In the genomic region with DNA sequence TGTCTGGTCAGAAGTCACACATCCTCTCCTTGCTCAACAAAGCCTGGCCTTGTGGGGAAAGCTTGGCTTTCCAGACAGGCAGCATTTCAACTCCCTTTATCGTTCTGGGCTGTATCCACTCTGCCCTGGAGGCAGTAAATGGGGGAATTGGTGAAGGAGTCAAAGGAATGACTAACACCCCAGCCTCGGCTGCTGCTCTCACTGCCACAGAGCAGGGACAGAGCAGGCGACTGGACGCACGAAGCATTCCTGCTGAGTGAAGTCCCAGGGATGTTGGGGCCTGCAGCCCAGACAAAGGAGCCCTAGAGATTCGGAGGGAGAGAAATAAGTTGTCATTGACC, we compare ENCODE assay signal across 9 cellular contexts. TPM values are rescaled to one million over a fixed set of nuclear protein-coding genes. Genes with fewer than 3 reads are reported as not detected.
A peak's percentile ranks its signal among the peaks of the same experiment; 100 is the strongest.
DNase-seq lines count a peak whose midpoint lies in the region; ATAC-seq and TF ChIP-seq lines count a peak whose summit lies in the region.
"Had no signal": no experiment of that assay in that cellular context is flagged by ENCODE, and none has a peak within 500 bp of the region (broad histone marks: within the 10 kb centered on the region; RNA-seq: fewer than 3 reads in every experiment).

No MANE protein-coding gene starts in this region.

- DNase-seq in A172 (ENCODE audit: low spot score), result peak; percentile 13
- DNase-seq in EH (ENCODE audit: low read depth), result peak; percentile 91
- no peak for DNase-seq in activated B cell treated with CpG ODN at 0.5 μM for 24 hours
- DNase-seq in iPS-NIHi7 (ENCODE audit: extremely low spot score), result peak; percentile 55
- no peak for DNase-seq in COR-L47 (lab: John Stamatoyannopoulos, UW)
- no peak for DNase-seq in left colon
- no peak for DNase-seq in SHP77 treated with DMSO at 0.1 percent for 48 hours (lab: John Stamatoyannopoulos, UW)
- DNase-seq: NCI-H2107 had no signal

- H3K27me3 Mint-ChIP-seq in activated B cell treated with CpG ODN at 0.5 μM for 24 hours, result no peaks in the 10 kb centered on the region

- H3K9me3 Mint-ChIP-seq in activated B cell treated with CpG ODN at 0.5 μM for 24 hours, result no peaks in the 10 kb centered on the region

- TF ChIP-seq CTCF in activated B cell treated with CpG ODN at 0.5 μM for 24 hours (IDR thresholded peaks at IDR 0.05), result no peak

- no peaks in the 10 kb centered on the region for H3K36me3 Mint-ChIP-seq in activated B cell treated with CpG ODN at 0.5 μM for 24 hours (ENCODE audit: low read depth)

- ATAC-seq in activated B cell treated with CpG ODN at 0.5 μM for 24 hours (ENCODE audit: low read depth), result no peak
- ATAC-seq in left colon, result no peak
- ATAC-seq in HG02970 (IDR thresholded peaks at IDR 0.05; ENCODE audit: low FRiP score, unreplicated experiment), result no peak

- peak overlapping the region; percentile 80 for H3K4me3 Mint-ChIP-seq in activated B cell treated with CpG ODN at 0.5 μM for 24 hours

- H3K4me1 Mint-ChIP-seq in activated B cell treated with CpG ODN at 0.5 μM for 24 hours, result peaks cover 22% of the 10 kb centered on the region

- intact Hi-C loops in activated B cell treated with CpG ODN at 0.5 μM for 24 hours (cut with micrococcal nuclease) (loop anchor here (2.0 to 5.0 kb wide), 2 partner anchors 54 to 607 kb away; a partner anchor contains a TSS), left colon (cut with DNase I, micrococcal nuclease) (loop anchor here in 1 of 2 donors (2.0 to 10.0 kb wide), 2 partner anchors 257 to 349 kb away; no protein-coding TSS in a partner anchor)

- peak overlapping the region; percentile 46 for H3K27ac Mint-ChIP-seq in activated B cell treated with CpG ODN at 0.5 μM for 24 hours

- POLR2A ChIA-PET in activated B cell treated with CpG ODN at 0.5 μM for 24 hours (lab: Charles Lee), result no interaction called here

- CTCF ChIA-PET in activated B cell treated with CpG ODN at 0.5 μM for 24 hours (lab: Charles Lee), result interaction anchor here (2.0 to 2.5 kb wide), 3 partner anchors 54 to 260 kb away, joined by 6 to 17 read pairs (median 11); no protein-coding TSS in a partner anchor

RNA-seq across cellular contexts. Expression of a gene that starts 52.7 kb away (rescaled TPM):
- total RNA-seq in A172 (2014; rRNA removed; shearing (Covaris generic)), result 0.98 and 2.6 TPM in 2 replicates
- total RNA-seq in activated B cell treated with CpG ODN at 0.5 μM for 24 hours (0.16 and 0.37 TPM in 2 replicates), left colon (1 to 10 TPM; 7.3 to 7.9 TPM)

Comparison
In these comparisons a context has a peak if more than half of its experiments do, and no peak if none do; other contexts are left out.
1. DNase-seq: peak in A172 (single experiment), EH (single experiment) and iPS-NIHi7 (single experiment); none in activated B cell treated with CpG ODN at 0.5 μM for 24 hours (single experiment), COR-L47 (single experiment), left colon (0 of 2) and SHP77 treated with DMSO at 0.1 percent for 48 hours (single experiment).